Comparison of ENCODE assay signal across 8 cellular contexts in genomic region chr17:78174332-78174869, GRCh38. TPM values are rescaled to one million over a fixed set of nuclear protein-coding genes. Genes with fewer than 3 reads are reported as not detected.
DNase-seq lines count a peak whose midpoint lies in the region; ATAC-seq and TF ChIP-seq lines count a peak whose summit lies in the region.

No MANE protein-coding gene starts in this region.

- H3K9me3 ChIP-seq in OCI-LY1 (ENCODE audit: low read length), result no peaks in the 10 kb centered on the region

- H3K27ac ChIP-seq in OCI-LY1 (ENCODE audit: low read depth, low read length, poor library complexity, severe bottlenecking), result peak overlapping the region; percentile 49

- H3K27me3 ChIP-seq in OCI-LY1 (ENCODE audit: insufficient read depth, low read length), result no peaks in the 10 kb centered on the region

- no peaks in the 10 kb centered on the region for H3K9me2 ChIP-seq in OCI-LY1 (ENCODE audit: low read depth, low read length)

- peaks cover 71% of the 10 kb centered on the region for H3K4me1 ChIP-seq in OCI-LY1 (ENCODE audit: insufficient read depth, low read length, severe bottlenecking)

- no peak overlapping the region for H2AFZ ChIP-seq in OCI-LY1 (ENCODE audit: low read length)

- ATAC-seq in omental fat pad (ENCODE audit: low FRiP score) (peak; percentile 38), HG03354 (IDR thresholded peaks at IDR 0.05; ENCODE audit: poor library complexity, severe bottlenecking, unreplicated experiment) (no peak)

- peak overlapping the region; percentile 24; the same call in 1 of the 2 replicates for H3K9ac ChIP-seq in OCI-LY1 (ENCODE audit: low read length)

- H3K4me3 ChIP-seq in OCI-LY1 (ENCODE audit: low read depth, low read length, poor library complexity, severe bottlenecking) (peak overlapping the region; percentile 29), epithelial cell of proximal tubule (ENCODE audit: low read depth, low read length) (peak overlapping the region; percentile 35)

- peak overlapping the region; percentile 39; the same call in 1 of the 2 replicates for H3K4me2 ChIP-seq in OCI-LY1 (ENCODE audit: low read length)

- H4K20me1 ChIP-seq in OCI-LY1 (ENCODE audit: insufficient read depth, low read length), result no peaks in the 10 kb centered on the region

- no peaks in the 10 kb centered on the region for H3K79me2 ChIP-seq in OCI-LY1 (ENCODE audit: insufficient read depth, low read length)

- H3F3A ChIP-seq in OCI-LY1 (ENCODE audit: insufficient read depth, low read length), result no peaks in the 10 kb centered on the region

- TF ChIP-seq CTCF in OCI-LY1 (IDR thresholded peaks at IDR 0.05; ENCODE audit: low read length), result no peak
- peak; percentile 58 for TF ChIP-seq CTCF in epithelial cell of proximal tubule (conservative IDR thresholded peaks at IDR 0.05; ENCODE audit: low read depth, low read length)
- TF ChIP-seq CTCF in omental fat pad (IDR thresholded peaks at IDR 0.05), result peak in 1 of 3 donors; percentile 8

- peak; percentile 97 for DNase-seq in DMS53 (lab: John Stamatoyannopoulos, UW)
- DNase-seq in epithelial cell of proximal tubule (ENCODE audit: low read depth), result no peak
- peak; percentile 35 for DNase-seq in omental fat pad (ENCODE audit: low spot score)
- no peak for DNase-seq in NCI-H128 (lab: John Stamatoyannopoulos, UW; ENCODE audit: unreplicated experiment)
- DNase-seq in effector CD8-positive, alpha-beta T cell (lab: John Stamatoyannopoulos, UW), result no peak
- DNase-seq in glomerular visceral epithelial cell (ENCODE audit: extremely low spot score), result no peak

- peaks cover 68% of the 10 kb centered on the region for H3K36me3 ChIP-seq in OCI-LY1 (ENCODE audit: insufficient read depth, low read length)

RNA-seq across cellular contexts. Expression of gene SYNGR2, which starts 6.0 kb away (rescaled TPM):
- total RNA-seq in epithelial cell of proximal tubule, result 66.7 and 137 TPM in 2 replicates
- 10 to 100 TPM; 24.3 to 80.6 (median 52.4) TPM for total RNA-seq in omental fat pad

RNA-seq across cellular contexts. Expression of gene TK1, which starts 12.5 kb away (rescaled TPM):
- total RNA-seq in epithelial cell of proximal tubule, result 245 and 276 TPM in 2 replicates
- total RNA-seq in omental fat pad, result 10 to 100 TPM in 1 of 4 donors, 1 to 10 TPM in 3; 1.4 to 10.6 (median 3.1) TPM

RNA-seq across cellular contexts. Expression of gene AFMID, which starts 12.8 kb away (rescaled TPM):
- total RNA-seq in epithelial cell of proximal tubule (29.5 and 47.2 TPM in 2 replicates), omental fat pad (10 to 100 TPM; 21.7 to 29.0 (median 26.0) TPM)

RNA-seq across cellular contexts. Expression of gene C17orf99, which starts 28.2 kb away (rescaled TPM):
- total RNA-seq in epithelial cell of proximal tubule (not detected in 2 replicates), omental fat pad (not detected)

RNA-seq across cellular contexts. Expression of gene BIRC5, which starts 39.7 kb away (rescaled TPM):
- total RNA-seq in epithelial cell of proximal tubule (68.0 and 129 TPM in 2 replicates), omental fat pad (1 to 10 TPM in 2 of 4 donors, under 1 TPM in 1, not detected in 1; 0.84 to 2.6 (median 1.3) TPM)

Comparison
In these comparisons a context has a peak if more than half of its experiments do, and no peak if none do; other contexts are left out.
1. DNase-seq: peak in DMS53 (single experiment) and omental fat pad (single experiment); none in epithelial cell of proximal tubule (single experiment), NCI-H128 (single experiment), effector CD8-positive, alpha-beta T cell (single experiment) and glomerular visceral epithelial cell (single experiment).
2. RNA of gene TK1, which starts 12.5 kb away (total RNA-seq): 245 to 276 TPM in epithelial cell of proximal tubule; 1.4 to 10.6 TPM in omental fat pad; every median in the first group is over 10 times any median in the second.